ENCODE assay signal across 14 cellular contexts in genomic region chr7:50355817-50356178, GRCh38.
A peak's percentile ranks its signal among the peaks of the same experiment; 100 is the strongest.
DNase-seq lines count a peak whose midpoint lies in the region; ATAC-seq lines count a peak whose summit lies in the region.
"Had no signal": no experiment of that assay in that cellular context is flagged by ENCODE, and none has a peak within 500 bp of the region (broad histone marks: within the 10 kb centered on the region; RNA-seq: fewer than 3 reads in every experiment).

No MANE protein-coding gene starts in this region.

- peaks cover 96% of the 10 kb centered on the region for H3K4me1 Mint-ChIP-seq in activated T-cell treated with anti-CD3 and anti-CD28 coated beads, Interleukin-2, amount 50 U/mL, for 24 hours (ENCODE audit: low read depth)
- H3K4me1 Mint-ChIP-seq: H9, neural crest cell had no signal

- peaks cover 2% of the 10 kb centered on the region for H3K9me3 Mint-ChIP-seq in activated T-cell treated with anti-CD3 and anti-CD28 coated beads, Interleukin-2, amount 50 U/mL, for 24 hours
- H3K9me3 Mint-ChIP-seq: H9, neural crest cell had no signal

- H3K4me3 Mint-ChIP-seq in activated T-cell treated with anti-CD3 and anti-CD28 coated beads, Interleukin-2, amount 50 U/mL, for 24 hours: peak overlapping the region; percentile 58
- H3K4me3 Mint-ChIP-seq: H9, neural crest cell had no signal

- H3K4me3 ChIP-seq in effector memory CD4-positive, alpha-beta T cell (ENCODE audit: insufficient read depth, low read depth, low read length, poor library complexity, severe bottlenecking): no peak overlapping the region
- H3K4me3 ChIP-seq: skin epidermis had no signal

- DNase-seq in activated T-cell treated with anti-CD3 and anti-CD28 coated beads, Interleukin-2, amount 50 U/mL, for 24 hours: no peak
- DNase-seq in activated T-cell treated with anti-CD3 and anti-CD28 coated beads for 4 hours: no peak
- peak; percentile 84 for DNase-seq in OCI-M1 (lab: John Stamatoyannopoulos, UW)
- no peak for DNase-seq in effector memory CD4-positive, alpha-beta T cell
- DNase-seq in stimulated activated CD8-positive, alpha-beta memory T cell treated with anti-CD3 and anti-CD28 coated beads, Interleukin-4, amount 100 ng/mL, for 48 hours: peak; percentile 27
- no peak for DNase-seq in effector CD8-positive, alpha-beta T cell (lab: John Stamatoyannopoulos, UW)
- no peak for DNase-seq in HCEC 1CT
- DNase-seq: H9, NCI-H146, NCI-H524 treated with DMSO at 0.1 percent for 48 hours had no signal

- no peaks in the 10 kb centered on the region for H3K9me3 ChIP-seq in effector memory CD4-positive, alpha-beta T cell (ENCODE audit: control insufficient read depth, low read length)

- H3K27ac ChIP-seq in effector memory CD4-positive, alpha-beta T cell (ENCODE audit: insufficient read depth, low read length, poor library complexity, severe bottlenecking): peak overlapping the region; percentile 94
- H3K27ac ChIP-seq: VCaP had no signal

- peaks cover 27% of the 10 kb centered on the region for H3K36me3 ChIP-seq in effector memory CD4-positive, alpha-beta T cell (ENCODE audit: control insufficient read depth, insufficient read depth, low read length)

- no peaks in the 10 kb centered on the region for H3K27me3 Mint-ChIP-seq in activated T-cell treated with anti-CD3 and anti-CD28 coated beads, Interleukin-2, amount 50 U/mL, for 24 hours

- H3K36me3 Mint-ChIP-seq in activated T-cell treated with anti-CD3 and anti-CD28 coated beads, Interleukin-2, amount 50 U/mL, for 24 hours (ENCODE audit: low read depth): peaks cover 96% of the 10 kb centered on the region

- no peak for ATAC-seq in GM18520 (IDR thresholded peaks at IDR 0.05; ENCODE audit: unreplicated experiment)

- no peaks in the 10 kb centered on the region for H3K27me3 ChIP-seq in effector memory CD4-positive, alpha-beta T cell (replicated peaks; ENCODE audit: control insufficient read depth, insufficient read depth, low read length, poor library complexity, severe bottlenecking)

- H3K4me1 ChIP-seq in effector memory CD4-positive, alpha-beta T cell (ENCODE audit: control insufficient read depth, insufficient read depth, low read length, poor library complexity, severe bottlenecking): peaks cover 90% of the 10 kb centered on the region

- H3K27ac Mint-ChIP-seq in activated T-cell treated with anti-CD3 and anti-CD28 coated beads, Interleukin-2, amount 50 U/mL, for 24 hours: peak overlapping the region; percentile 99
- H3K27ac Mint-ChIP-seq: H9 had no signal

Comparison
In these comparisons a context has a peak if more than half of its experiments do, and no peak if none do; other contexts are left out.
1. DNase-seq: peak in OCI-M1 (single experiment) and stimulated activated CD8-positive, alpha-beta memory T cell treated with anti-CD3 and anti-CD28 coated beads, Interleukin-4, amount 100 ng/mL, for 48 hours (single experiment); none in activated T-cell treated with anti-CD3 and anti-CD28 coated beads, Interleukin-2, amount 50 U/mL, for 24 hours (single experiment), activated T-cell treated with anti-CD3 and anti-CD28 coated beads for 4 hours (single experiment), effector memory CD4-positive, alpha-beta T cell (0 of 3), effector CD8-positive, alpha-beta T cell (single experiment) and HCEC 1CT (single experiment).